Comparison of ENCODE assay signal across 1 cellular context in the genomic region with DNA sequence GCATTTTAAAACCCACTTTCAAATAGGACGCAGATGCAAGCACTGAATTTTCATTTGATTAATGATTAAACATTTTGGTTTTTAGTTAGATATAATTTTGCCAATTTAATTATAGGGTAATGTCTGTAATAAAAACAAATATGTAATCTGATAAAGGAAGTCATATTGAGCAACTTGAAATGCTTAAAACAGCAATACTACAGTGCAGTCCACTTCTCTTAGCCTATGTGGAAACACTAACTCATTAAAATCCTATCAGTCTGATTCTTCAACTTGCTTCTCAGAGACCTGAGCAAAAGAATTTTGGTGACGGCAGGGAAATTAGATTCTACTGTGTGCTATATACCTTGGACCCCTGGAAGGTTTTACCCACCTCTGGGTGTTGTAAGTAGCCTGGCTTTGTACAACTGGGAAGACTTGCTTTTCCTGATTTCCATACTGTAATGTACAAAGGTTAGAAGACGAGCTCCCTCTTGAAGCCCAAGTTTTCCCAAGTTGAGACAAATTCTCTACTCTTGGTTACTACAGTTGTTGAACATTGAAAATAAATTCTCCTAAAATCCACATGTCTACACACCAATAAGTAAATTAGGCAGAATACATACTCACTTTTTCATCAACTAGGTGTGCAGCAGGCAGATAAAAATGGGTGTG.
TF ChIP-seq lines count a peak whose summit lies in the region.

No MANE protein-coding gene starts in this region.

TF ChIP-seq in neural cell, 6 proteins besides CTCF, POLR2A, EP300 and RAD21 (continued from another document):
- TF ChIP-seq, protein P1, sequence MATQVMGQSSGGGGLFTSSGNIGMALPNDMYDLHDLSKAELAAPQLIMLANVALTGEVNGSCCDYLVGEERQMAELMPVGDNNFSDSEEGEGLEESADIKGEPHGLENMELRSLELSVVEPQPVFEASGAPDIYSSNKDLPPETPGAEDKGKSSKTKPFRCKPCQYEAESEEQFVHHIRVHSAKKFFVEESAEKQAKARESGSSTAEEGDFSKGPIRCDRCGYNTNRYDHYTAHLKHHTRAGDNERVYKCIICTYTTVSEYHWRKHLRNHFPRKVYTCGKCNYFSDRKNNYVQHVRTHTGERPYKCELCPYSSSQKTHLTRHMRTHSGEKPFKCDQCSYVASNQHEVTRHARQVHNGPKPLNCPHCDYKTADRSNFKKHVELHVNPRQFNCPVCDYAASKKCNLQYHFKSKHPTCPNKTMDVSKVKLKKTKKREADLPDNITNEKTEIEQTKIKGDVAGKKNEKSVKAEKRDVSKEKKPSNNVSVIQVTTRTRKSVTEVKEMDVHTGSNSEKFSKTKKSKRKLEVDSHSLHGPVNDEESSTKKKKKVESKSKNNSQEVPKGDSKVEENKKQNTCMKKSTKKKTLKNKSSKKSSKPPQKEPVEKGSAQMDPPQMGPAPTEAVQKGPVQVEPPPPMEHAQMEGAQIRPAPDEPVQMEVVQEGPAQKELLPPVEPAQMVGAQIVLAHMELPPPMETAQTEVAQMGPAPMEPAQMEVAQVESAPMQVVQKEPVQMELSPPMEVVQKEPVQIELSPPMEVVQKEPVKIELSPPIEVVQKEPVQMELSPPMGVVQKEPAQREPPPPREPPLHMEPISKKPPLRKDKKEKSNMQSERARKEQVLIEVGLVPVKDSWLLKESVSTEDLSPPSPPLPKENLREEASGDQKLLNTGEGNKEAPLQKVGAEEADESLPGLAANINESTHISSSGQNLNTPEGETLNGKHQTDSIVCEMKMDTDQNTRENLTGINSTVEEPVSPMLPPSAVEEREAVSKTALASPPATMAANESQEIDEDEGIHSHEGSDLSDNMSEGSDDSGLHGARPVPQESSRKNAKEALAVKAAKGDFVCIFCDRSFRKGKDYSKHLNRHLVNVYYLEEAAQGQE (IDR thresholded peaks at IDR 0.05; ENCODE audit: borderline replicate concordance): no peak
- TF ChIP-seq EZH2 (IDR thresholded peaks at IDR 0.05; ENCODE audit: borderline replicate concordance, insufficient read depth, low read length, poor library complexity, severe bottlenecking) (no peak), MXI1 (conservative IDR thresholded peaks at IDR 0.05; ENCODE audit: poor library complexity, severe bottlenecking) (no peak), SMC3 (conservative IDR thresholded peaks at IDR 0.05; ENCODE audit: poor library complexity) (no peak)
